11 cellular contexts compared by ENCODE assay signal in genomic region chr18:9535430-9535972, GRCh38.
DNase-seq lines count a peak whose midpoint lies in the region; ATAC-seq and TF ChIP-seq lines count a peak whose summit lies in the region.
"Had no signal": no experiment of that assay in that cellular context is flagged by ENCODE, and none has a peak within 500 bp of the region (broad histone marks: within the 10 kb centered on the region; RNA-seq: fewer than 3 reads in every experiment).

No MANE protein-coding gene starts in this region.

- TF ChIP-seq EP300 in transverse colon (IDR thresholded peaks at IDR 0.05; ENCODE audit: low read depth): no peak

- peak overlapping the region; percentile 82 for H3K27ac Mint-ChIP-seq in chondrocyte (ENCODE audit: unreplicated experiment)
- no peak overlapping the region for H3K27ac Mint-ChIP-seq in stimulated activated memory B cell treated with anti-CD40 and anti-IgM and Interleukin-4, amounts not matched to agents 10 μg/mL and 1 μg/mL and 100 μg/mL, for 72 hours
- no peak overlapping the region for H3K27ac Mint-ChIP-seq in CD4-positive, alpha-beta T cell

- DNase-seq in SIG-M5 treated with dmso at 0.1 percent for 504 hours (lab: John Stamatoyannopoulos, UW; ENCODE audit: unreplicated experiment): peak; percentile 26
- no peak for DNase-seq in SIG-M5 (lab: John Stamatoyannopoulos, UW)
- peak; percentile 82 for DNase-seq in chondrocyte (ENCODE audit: low spot score)
- peak; percentile 36 for DNase-seq in mucosa of gallbladder (ENCODE audit: low spot score)
- no peak for DNase-seq in transverse colon
- no peak for DNase-seq in GM13977 (ENCODE audit: low spot score)
- DNase-seq in CD4-positive, alpha-beta T cell: no peak
- DNase-seq: effector memory CD4-positive, alpha-beta T cell; NCI-H1417 had no signal

- H3K27me3 ChIP-seq in transverse colon: no peaks in the 10 kb centered on the region
- no peaks in the 10 kb centered on the region for H3K27me3 ChIP-seq in CD4-positive, alpha-beta T cell (ENCODE audit: control insufficient read depth, insufficient read depth, low read length)

- H3K27ac ChIP-seq in transverse colon: peak overlapping the region in 3 of 4 donors; percentile 40 to 70 (median 59)
- no peak overlapping the region for H3K27ac ChIP-seq in CD4-positive, alpha-beta T cell (ENCODE audit: low read depth, low read length)
- H3K27ac ChIP-seq: 22Rv1 had no signal

- H3K36me3 ChIP-seq in transverse colon: peaks cover 0 to 26% (median 10%) of the 10 kb centered on the region in 4 donors

- H3K4me3 ChIP-seq in transverse colon: no peak overlapping the region

- no peaks in the 10 kb centered on the region for H3K4me1 ChIP-seq in transverse colon

- no peak for TF ChIP-seq POLR2A in transverse colon (IDR thresholded peaks at IDR 0.05)

- intact Hi-C loops in transverse colon (cut with DNase I; ENCODE audit: low total_unique reads): no loop called here
- intact Hi-C loops in CD4-positive, alpha-beta T cell (cut with DNase I, micrococcal nuclease): no loop called here

- POLR2A ChIA-PET in CD4-positive, alpha-beta T cell (lab: Charles Lee): no interaction called here

- H3K27me3 Mint-ChIP-seq in chondrocyte (ENCODE audit: low read depth): no peaks in the 10 kb centered on the region
- no peaks in the 10 kb centered on the region for H3K27me3 Mint-ChIP-seq in stimulated activated memory B cell treated with anti-CD40 and anti-IgM and Interleukin-4, amounts not matched to agents 10 μg/mL and 1 μg/mL and 100 μg/mL, for 72 hours
- H3K27me3 Mint-ChIP-seq in CD4-positive, alpha-beta T cell: no peaks in the 10 kb centered on the region

- TF ChIP-seq CTCF in chondrocyte (IDR thresholded peaks at IDR 0.05) (no peak), transverse colon (IDR thresholded peaks at IDR 0.05) (no peak), GM13977 (IDR thresholded peaks at IDR 0.05; ENCODE audit: extremely low read depth, insufficient read depth, missing control alignments) (no peak)
- no peak for TF ChIP-seq CTCF in CD4-positive, alpha-beta T cell (IDR thresholded peaks at IDR 0.05)

- ATAC-seq in stimulated activated memory B cell treated with anti-CD40 and anti-IgM and Interleukin-4, amounts not matched to agents 10 μg/mL and 1 μg/mL and 100 μg/mL, for 72 hours: no peak
- no peak for ATAC-seq in CD4-positive, alpha-beta T cell (ENCODE audit: poor library complexity)

- 80 to 100% methylated on average over 3 to 26 of the region's 26 CpGs for WGBS in transverse colon (ENCODE audit: low coverage in 1 of 2), 2 donors

- H3K4me3 Mint-ChIP-seq in chondrocyte (ENCODE audit: unreplicated experiment): no peak overlapping the region
- no peak overlapping the region for H3K4me3 Mint-ChIP-seq in stimulated activated memory B cell treated with anti-CD40 and anti-IgM and Interleukin-4, amounts not matched to agents 10 μg/mL and 1 μg/mL and 100 μg/mL, for 72 hours
- no peak overlapping the region for H3K4me3 Mint-ChIP-seq in CD4-positive, alpha-beta T cell

- CTCF ChIA-PET in CD4-positive, alpha-beta T cell (lab: Charles Lee): no interaction called here

- peaks cover 24% of the 10 kb centered on the region for H3K36me3 Mint-ChIP-seq in chondrocyte (ENCODE audit: low read depth)
- peaks cover 70% of the 10 kb centered on the region for H3K36me3 Mint-ChIP-seq in stimulated activated memory B cell treated with anti-CD40 and anti-IgM and Interleukin-4, amounts not matched to agents 10 μg/mL and 1 μg/mL and 100 μg/mL, for 72 hours
- peaks cover 76% of the 10 kb centered on the region for H3K36me3 Mint-ChIP-seq in CD4-positive, alpha-beta T cell (ENCODE audit: low read depth)

- in situ Hi-C loops in transverse colon (cut with MboI; ENCODE audit: low pct_ligation_motif_present in 1 of 4, low pct_unique_long_range_greater_than_20kb in 1 of 4, low sequenced_read_pairs in 3 of 4): loop anchor here in 1 of 4 donors (10.0 kb wide), 1 partner anchor 201 kb away; the partner anchor contains the start of gene TWSG1
- in situ Hi-C loops in GM13977 (cut with MboI; ENCODE audit: low pct_unique_long_range_greater_than_20kb, low sequenced_read_pairs, unreplicated experiment): no loop called here

- H3K4me1 Mint-ChIP-seq in chondrocyte (ENCODE audit: low read depth): peaks cover 32% of the 10 kb centered on the region
- H3K4me1 Mint-ChIP-seq in stimulated activated memory B cell treated with anti-CD40 and anti-IgM and Interleukin-4, amounts not matched to agents 10 μg/mL and 1 μg/mL and 100 μg/mL, for 72 hours: no peaks in the 10 kb centered on the region
- H3K4me1 Mint-ChIP-seq in CD4-positive, alpha-beta T cell (ENCODE audit: low read depth): no peaks in the 10 kb centered on the region

- no peaks in the 10 kb centered on the region for H3K9me3 ChIP-seq in transverse colon
- H3K9me3 ChIP-seq in CD4-positive, alpha-beta T cell (ENCODE audit: control insufficient read depth, low read length): no peaks in the 10 kb centered on the region

- H3K9me3 Mint-ChIP-seq in chondrocyte (ENCODE audit: low read depth): no peaks in the 10 kb centered on the region
- H3K9me3 Mint-ChIP-seq in stimulated activated memory B cell treated with anti-CD40 and anti-IgM and Interleukin-4, amounts not matched to agents 10 μg/mL and 1 μg/mL and 100 μg/mL, for 72 hours: no peaks in the 10 kb centered on the region
- H3K9me3 Mint-ChIP-seq in CD4-positive, alpha-beta T cell: no peaks in the 10 kb centered on the region

Comparison
In these comparisons a context has a peak if more than half of its experiments do, and no peak if none do; other contexts are left out.
1. DNase-seq: peak in SIG-M5 treated with dmso at 0.1 percent for 504 hours (single experiment), chondrocyte (single experiment) and mucosa of gallbladder (single experiment); none in SIG-M5 (single experiment), transverse colon (single experiment), GM13977 (single experiment) and CD4-positive, alpha-beta T cell (0 of 10).